ENCODE assay signal across 20 cellular contexts in the genomic region with DNA sequence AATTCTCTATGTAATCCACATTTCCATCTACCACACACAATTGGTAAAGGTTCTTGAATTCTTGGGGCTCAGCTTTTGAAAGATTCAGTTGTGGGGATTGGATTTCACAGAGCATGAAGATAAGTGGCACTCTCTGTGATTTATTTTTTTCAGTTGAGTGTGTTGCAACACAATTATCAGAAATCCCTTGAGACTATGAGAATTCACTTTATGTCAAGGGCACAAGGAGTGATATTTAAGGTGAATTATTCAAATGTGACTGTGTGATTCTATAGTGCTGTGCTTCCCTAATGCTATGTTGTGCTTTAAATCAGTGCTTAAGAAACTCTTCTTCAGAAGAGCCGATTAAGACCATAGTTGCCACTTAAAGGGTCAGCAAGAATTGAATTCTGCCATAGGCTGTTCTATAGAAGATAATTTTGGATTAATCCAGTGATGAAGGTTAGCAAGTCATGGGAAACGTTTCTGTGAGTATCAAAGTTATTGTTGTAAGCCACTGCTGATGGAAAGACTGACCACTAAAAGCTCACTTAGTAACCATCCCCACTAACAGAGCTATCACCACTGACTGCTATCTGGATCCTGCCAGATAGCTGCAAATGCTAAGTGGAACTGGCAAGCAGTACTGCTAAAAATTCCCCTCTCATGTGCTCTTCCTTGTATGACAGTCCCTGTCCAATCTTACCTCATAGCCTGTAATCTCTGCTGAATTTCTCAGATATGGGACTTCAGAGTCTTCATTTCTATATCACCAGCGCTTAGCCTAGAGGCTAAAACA.
DNase-seq lines count a peak whose midpoint lies in the region; ATAC-seq and TF ChIP-seq lines count a peak whose summit lies in the region.
"Had no signal": no experiment of that assay in that cellular context is flagged by ENCODE, and none has a peak within 500 bp of the region (broad histone marks: within the 10 kb centered on the region; RNA-seq: fewer than 3 reads in every experiment).

No MANE protein-coding gene starts in this region.

- no peak for TF ChIP-seq POLR2A in gastrocnemius medialis (IDR thresholded peaks at IDR 0.05)

- H3K27me3 ChIP-seq in BE2C (no peaks in the 10 kb centered on the region), HUES6 (ENCODE audit: control insufficient read depth, insufficient read depth, low read length) (no peaks in the 10 kb centered on the region), mesenchymal stem cell (ENCODE audit: control insufficient read depth in 1 of 2, insufficient read depth in 1 of 2, low read length in 2 of 2) (no peaks in the 10 kb centered on the region), gastrocnemius medialis (no peaks in the 10 kb centered on the region)
- H3K27me3 ChIP-seq: BLaER1 treated with 17β-estradiol and CSF1 and Interleukin-3, amounts not matched to agents 10 nM and 100 nM had no signal

- H4K8ac ChIP-seq in mesenchymal stem cell (ENCODE audit: low read length) = no peak overlapping the region

- no peak for ATAC-seq in gastrocnemius medialis
- ATAC-seq: A549; CD8-positive, alpha-beta T cell; T-cell had no signal

- H2BK120ac ChIP-seq in mesenchymal stem cell (ENCODE audit: low read depth, low read length) = no peak overlapping the region

- in situ Hi-C loops in gastrocnemius medialis (cut with MboI; ENCODE audit: low sequenced_read_pairs in 4 of 4) = no loop called here

- H3K79me1 ChIP-seq in mesenchymal stem cell (replicated peaks; ENCODE audit: low read length, poor library complexity, severe bottlenecking) = no peaks in the 10 kb centered on the region

- H2AK5ac ChIP-seq in mesenchymal stem cell (ENCODE audit: low read length, severe bottlenecking) = no peak overlapping the region

- H2BK12ac ChIP-seq in mesenchymal stem cell (ENCODE audit: low read length in 2 of 2) = no peak overlapping the region

- H2BK15ac ChIP-seq in mesenchymal stem cell (ENCODE audit: low read depth, poor library complexity, severe bottlenecking) = no peak overlapping the region

- H2BK5ac ChIP-seq in mesenchymal stem cell (ENCODE audit: low read depth, low read length, poor library complexity, severe bottlenecking) = no peak overlapping the region

- H3K9me3 ChIP-seq in BE2C (no peaks in the 10 kb centered on the region), HUES6 (ENCODE audit: control insufficient read depth, insufficient read depth, low read depth, low read length) (no peaks in the 10 kb centered on the region), mesenchymal stem cell (ENCODE audit: control insufficient read depth, low read length) (no peaks in the 10 kb centered on the region), gastrocnemius medialis (no peaks in the 10 kb centered on the region)
- H3K9me3 ChIP-seq: A549; BLaER1 treated with 17β-estradiol and CSF1 and Interleukin-3, amounts not matched to agents 10 nM and 100 nM; HAP-1 had no signal

- H3K36me3 ChIP-seq in BE2C = no peaks in the 10 kb centered on the region
- H3K36me3 ChIP-seq in HUES6 (ENCODE audit: control insufficient read depth, insufficient read depth, low read length) = no peaks in the 10 kb centered on the region
- no peaks in the 10 kb centered on the region for H3K36me3 ChIP-seq in mesenchymal stem cell (ENCODE audit: control insufficient read depth in 1 of 2, insufficient read depth in 2 of 2, low read depth in 1 of 2, low read length in 2 of 2)
- H3K36me3 ChIP-seq in gastrocnemius medialis = no peaks in the 10 kb centered on the region
- H3K36me3 ChIP-seq: BLaER1 treated with 17β-estradiol and CSF1 and Interleukin-3, amounts not matched to agents 10 nM and 100 nM; HAP-1 had no signal

- intact Hi-C loops in gastrocnemius medialis (cut with DNase I; ENCODE audit: low total_unique reads) = no loop called here

- H3K4me1 ChIP-seq in BE2C (peaks cover 13% of the 10 kb centered on the region), HUES6 (ENCODE audit: control insufficient read depth, insufficient read depth, low read length) (peaks cover 4% of the 10 kb centered on the region; the same call in 1 of the 2 replicates), mesenchymal stem cell (ENCODE audit: control insufficient read depth, insufficient read depth, low read depth, low read length) (no peaks in the 10 kb centered on the region), gastrocnemius medialis (no peaks in the 10 kb centered on the region)
- H3K4me1 ChIP-seq: A549; BLaER1 treated with 17β-estradiol and CSF1 and Interleukin-3, amounts not matched to agents 10 nM and 100 nM; HAP-1 had no signal

- no peak overlapping the region for H3K14ac ChIP-seq in mesenchymal stem cell (ENCODE audit: low read length in 2 of 2)

- H3K27ac ChIP-seq in HUES6 (ENCODE audit: low read depth, low read length) (0 out of 2 replicates have a peak overlapping the region, but pooled peaks have one; percentile 28), mesenchymal stem cell (ENCODE audit: low read length, poor library complexity, severe bottlenecking) (no peak overlapping the region), gastrocnemius medialis (no peak overlapping the region)
- H3K27ac ChIP-seq: A549; BLaER1 treated with 17β-estradiol and CSF1 and Interleukin-3, amounts not matched to agents 10 nM and 100 nM; SK-N-MC had no signal

- H3K18ac ChIP-seq in mesenchymal stem cell (ENCODE audit: low read depth in 1 of 2, low read length in 2 of 2) = no peak overlapping the region

- H3K9ac ChIP-seq in HUES6 (ENCODE audit: low read length) = no peak overlapping the region
- no peak overlapping the region for H3K9ac ChIP-seq in mesenchymal stem cell (ENCODE audit: low read length)
- H3K9ac ChIP-seq: BLaER1 treated with 17β-estradiol and CSF1 and Interleukin-3, amounts not matched to agents 10 nM and 100 nM had no signal

- 86% methylated on average over 3 of the region's 3 CpGs for WGBS in mesenchymal stem cell

- H3K4me3 ChIP-seq in BE2C (ENCODE audit: low read depth, low read length) (no peak overlapping the region), HUES6 (ENCODE audit: low read depth, low read length) (no peak overlapping the region), mesenchymal stem cell (ENCODE audit: insufficient read depth in 1 of 2, low read depth in 1 of 2, low read length in 2 of 2) (no peak overlapping the region), gastrocnemius medialis (no peak overlapping the region)
- H3K4me3 ChIP-seq: A549; BLaER1 treated with 17β-estradiol and CSF1 and Interleukin-3, amounts not matched to agents 10 nM and 100 nM; HAP-1; SK-N-MC had no signal

- H3K4ac ChIP-seq in mesenchymal stem cell (ENCODE audit: low read depth in 1 of 2, low read length in 2 of 2) = no peak overlapping the region

- DNase-seq in BE2C (peak; percentile 20), OCI-M1 (lab: John Stamatoyannopoulos, UW) (peak; percentile 49), mesenchymal stem cell (peak; percentile 3), NCI-H1048 (lab: John Stamatoyannopoulos, UW) (no peak), gastrocnemius medialis (no peak), DMS 273 treated with DMSO at 0.1 percent for 48 hours (lab: John Stamatoyannopoulos, UW) (no peak), AG08395 (ENCODE audit: low spot score) (no peak)
- DNase-seq: CD8-positive, alpha-beta T cell; IMR-90; NCI-H146; NCI-H2171; NCI-H446; NCI-H69; Right ventricle myocardium superior; T-cell had no signal

- no peak overlapping the region for H4K91ac ChIP-seq in mesenchymal stem cell (ENCODE audit: low read length)

- TF ChIP-seq CTCF in BE2C (IDR thresholded peaks at IDR 0.05; ENCODE audit: low read depth, low read length) (no peak), gastrocnemius medialis (IDR thresholded peaks at IDR 0.05 in 4 of 5, conservative IDR thresholded peaks at IDR 0.05 in 1 of 5) (no peak)

- H3K4me2 ChIP-seq in mesenchymal stem cell (ENCODE audit: low read length, poor library complexity, severe bottlenecking) = no peak overlapping the region
- H3K4me2 ChIP-seq: A549; BLaER1 treated with 17β-estradiol and CSF1 and Interleukin-3, amounts not matched to agents 10 nM and 100 nM had no signal

- no peak overlapping the region for H2AFZ ChIP-seq in mesenchymal stem cell (ENCODE audit: low read depth, low read length)

- no peak overlapping the region for H3K23ac ChIP-seq in mesenchymal stem cell (ENCODE audit: low read length in 2 of 2)

Comparison
In these comparisons a context has a peak if more than half of its experiments do, and no peak if none do; other contexts are left out.
1. DNase-seq: peak in BE2C (single experiment), OCI-M1 (single experiment) and mesenchymal stem cell (single experiment); none in NCI-H1048 (single experiment), gastrocnemius medialis (0 of 2), DMS 273 treated with DMSO at 0.1 percent for 48 hours (single experiment) and AG08395 (single experiment).